20 cellular contexts compared by ENCODE assay signal in the genomic region with DNA sequence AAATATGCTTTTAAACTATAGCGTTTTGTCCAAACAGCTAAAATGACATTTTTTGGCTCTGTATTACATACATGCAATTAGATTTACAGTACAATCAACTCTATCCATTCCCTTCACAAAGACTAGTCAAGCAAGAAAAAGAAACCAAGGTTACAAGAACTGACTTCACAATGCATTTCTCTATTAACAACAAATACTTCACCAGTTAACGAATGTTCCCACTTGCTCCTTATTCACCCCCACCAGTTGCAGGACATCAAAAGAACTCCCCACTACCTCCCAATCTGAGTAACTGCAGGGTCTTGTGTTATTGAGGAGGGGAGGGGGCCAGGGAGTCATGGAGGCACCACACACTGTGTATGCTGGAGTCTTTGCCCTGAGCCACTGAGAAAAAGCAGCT. TPM values are rescaled to one million over a fixed set of nuclear protein-coding genes. Genes with fewer than 3 reads are reported as not detected.
"Had no signal": no experiment of that assay in that cellular context is flagged by ENCODE, and none has a peak within 500 bp of the region (broad histone marks: within the 10 kb centered on the region; RNA-seq: fewer than 3 reads in every experiment).

No MANE protein-coding gene starts in this region.

- H3K9me3 Mint-ChIP-seq: neural crest cell, type B pancreatic cell had no signal

- H3K27ac ChIP-seq: colonic mucosa, foreskin keratinocyte, parathyroid adenoma, stomach, uterus had no signal

- H3K4me1 Mint-ChIP-seq: immature natural killer cell; naive thymus-derived CD8-positive, alpha-beta T cell had no signal

- H3K36me3 Mint-ChIP-seq: immature natural killer cell; naive thymus-derived CD8-positive, alpha-beta T cell had no signal

- H2AFZ ChIP-seq: parathyroid adenoma had no signal

- H3K27me3 ChIP-seq: colonic mucosa, foreskin keratinocyte, right atrium auricular region, stomach, uterus had no signal

- ATAC-seq: foreskin keratinocyte; left colon; mucosa of descending colon; naive thymus-derived CD8-positive, alpha-beta T cell had no signal

- H3K9ac ChIP-seq: parathyroid adenoma had no signal

- H3K4me1 ChIP-seq: colonic mucosa, parathyroid adenoma, right atrium auricular region, stomach had no signal

- H3K4me3 ChIP-seq: colonic mucosa, mucosa of descending colon, right atrium auricular region, stomach, thoracic aorta, uterus had no signal

- H3K4me3 Mint-ChIP-seq: immature natural killer cell; naive thymus-derived CD8-positive, alpha-beta T cell; neural crest cell; type B pancreatic cell had no signal

- H3K27ac Mint-ChIP-seq: immature natural killer cell; naive thymus-derived CD8-positive, alpha-beta T cell; type B pancreatic cell had no signal

- H3K27me3 Mint-ChIP-seq: naive thymus-derived CD8-positive, alpha-beta T cell; type B pancreatic cell had no signal

- FAIRE-seq: keratinocyte, small intestine had no signal

- H3K79me2 ChIP-seq: parathyroid adenoma had no signal

- H3K9me3 ChIP-seq: colonic mucosa, mucosa of descending colon, right atrium auricular region, stomach, thoracic aorta, uterus had no signal

- DNase-seq: colonic mucosa; dermis blood vessel endothelial cell; foreskin keratinocyte; immature natural killer cell; left colon; mucosa of descending colon; naive thymus-derived CD8-positive, alpha-beta T cell; nucleus accumbens; small intestine; stimulated activated CD4-positive, alpha-beta T cell treated with anti-CD3 and anti-CD28 coated beads, Interleukin-12 subunit alpha, Interleukin-12 subunit beta, amount 100 ng/mL, for 4 hours; stimulated activated naive CD4-positive, alpha-beta T cell; stomach; substantia nigra; uterus had no signal

- H3K36me3 ChIP-seq: colonic mucosa, right atrium auricular region, stomach, thoracic aorta, uterus had no signal

RNA-seq across cellular contexts. Expression of a gene that starts 34.9 kb away (rescaled TPM):
- total RNA-seq: naive thymus-derived CD8-positive, alpha-beta T cell had no signal
- polyA plus RNA-seq: immature natural killer cell; naive thymus-derived CD8-positive, alpha-beta T cell had no signal
